In the genomic region with DNA sequence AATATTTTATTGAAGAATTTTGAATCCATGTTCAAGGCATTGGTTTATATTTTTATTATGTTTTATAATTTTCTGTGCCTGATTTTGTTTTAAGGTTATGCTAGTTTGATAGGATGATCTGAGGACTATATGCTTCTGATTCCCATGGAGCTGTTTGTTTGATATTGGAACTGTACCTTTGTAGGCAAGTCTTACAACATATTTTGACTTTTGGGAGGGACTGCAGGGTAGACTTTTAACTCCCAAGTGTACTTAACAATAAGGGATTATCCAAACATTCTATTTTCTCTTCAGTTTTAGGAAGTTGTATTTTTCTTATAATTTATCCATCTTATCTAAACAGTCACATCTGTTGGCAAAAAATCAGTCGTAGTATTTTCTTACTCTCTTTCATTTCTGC, we compare ENCODE assay signal across 1 cellular context.
TF ChIP-seq lines count a peak whose summit lies in the region.

No MANE protein-coding gene starts in this region.

TF ChIP-seq in GM12878, 131 proteins besides CTCF, POLR2A, EP300 and RAD21 (continued from another document):
- TF ChIP-seq, protein P1, sequence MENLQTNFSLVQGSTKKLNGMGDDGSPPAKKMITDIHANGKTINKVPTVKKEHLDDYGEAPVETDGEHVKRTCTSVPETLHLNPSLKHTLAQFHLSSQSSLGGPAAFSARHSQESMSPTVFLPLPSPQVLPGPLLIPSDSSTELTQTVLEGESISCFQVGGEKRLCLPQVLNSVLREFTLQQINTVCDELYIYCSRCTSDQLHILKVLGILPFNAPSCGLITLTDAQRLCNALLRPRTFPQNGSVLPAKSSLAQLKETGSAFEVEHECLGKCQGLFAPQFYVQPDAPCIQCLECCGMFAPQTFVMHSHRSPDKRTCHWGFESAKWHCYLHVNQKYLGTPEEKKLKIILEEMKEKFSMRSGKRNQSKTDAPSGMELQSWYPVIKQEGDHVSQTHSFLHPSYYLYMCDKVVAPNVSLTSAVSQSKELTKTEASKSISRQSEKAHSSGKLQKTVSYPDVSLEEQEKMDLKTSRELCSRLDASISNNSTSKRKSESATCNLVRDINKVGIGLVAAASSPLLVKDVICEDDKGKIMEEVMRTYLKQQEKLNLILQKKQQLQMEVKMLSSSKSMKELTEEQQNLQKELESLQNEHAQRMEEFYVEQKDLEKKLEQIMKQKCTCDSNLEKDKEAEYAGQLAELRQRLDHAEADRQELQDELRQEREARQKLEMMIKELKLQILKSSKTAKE (IDR thresholded peaks at IDR 0.05; ENCODE audit: low read depth, poor library complexity, severe bottlenecking), result no peak
- TF ChIP-seq HCFC1 (IDR thresholded peaks at IDR 0.05; ENCODE audit: low read length), result no peak
- TF ChIP-seq, protein P2, sequence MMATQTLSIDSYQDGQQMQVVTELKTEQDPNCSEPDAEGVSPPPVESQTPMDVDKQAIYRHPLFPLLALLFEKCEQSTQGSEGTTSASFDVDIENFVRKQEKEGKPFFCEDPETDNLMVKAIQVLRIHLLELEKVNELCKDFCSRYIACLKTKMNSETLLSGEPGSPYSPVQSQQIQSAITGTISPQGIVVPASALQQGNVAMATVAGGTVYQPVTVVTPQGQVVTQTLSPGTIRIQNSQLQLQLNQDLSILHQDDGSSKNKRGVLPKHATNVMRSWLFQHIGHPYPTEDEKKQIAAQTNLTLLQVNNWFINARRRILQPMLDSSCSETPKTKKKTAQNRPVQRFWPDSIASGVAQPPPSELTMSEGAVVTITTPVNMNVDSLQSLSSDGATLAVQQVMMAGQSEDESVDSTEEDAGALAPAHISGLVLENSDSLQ (IDR thresholded peaks at IDR 0.05), result no peak
- TF ChIP-seq EED (IDR thresholded peaks at IDR 0.05; ENCODE audit: low read depth), result no peak
- TF ChIP-seq ZNF24 (IDR thresholded peaks at IDR 0.05), result no peak
- TF ChIP-seq, protein P3, sequence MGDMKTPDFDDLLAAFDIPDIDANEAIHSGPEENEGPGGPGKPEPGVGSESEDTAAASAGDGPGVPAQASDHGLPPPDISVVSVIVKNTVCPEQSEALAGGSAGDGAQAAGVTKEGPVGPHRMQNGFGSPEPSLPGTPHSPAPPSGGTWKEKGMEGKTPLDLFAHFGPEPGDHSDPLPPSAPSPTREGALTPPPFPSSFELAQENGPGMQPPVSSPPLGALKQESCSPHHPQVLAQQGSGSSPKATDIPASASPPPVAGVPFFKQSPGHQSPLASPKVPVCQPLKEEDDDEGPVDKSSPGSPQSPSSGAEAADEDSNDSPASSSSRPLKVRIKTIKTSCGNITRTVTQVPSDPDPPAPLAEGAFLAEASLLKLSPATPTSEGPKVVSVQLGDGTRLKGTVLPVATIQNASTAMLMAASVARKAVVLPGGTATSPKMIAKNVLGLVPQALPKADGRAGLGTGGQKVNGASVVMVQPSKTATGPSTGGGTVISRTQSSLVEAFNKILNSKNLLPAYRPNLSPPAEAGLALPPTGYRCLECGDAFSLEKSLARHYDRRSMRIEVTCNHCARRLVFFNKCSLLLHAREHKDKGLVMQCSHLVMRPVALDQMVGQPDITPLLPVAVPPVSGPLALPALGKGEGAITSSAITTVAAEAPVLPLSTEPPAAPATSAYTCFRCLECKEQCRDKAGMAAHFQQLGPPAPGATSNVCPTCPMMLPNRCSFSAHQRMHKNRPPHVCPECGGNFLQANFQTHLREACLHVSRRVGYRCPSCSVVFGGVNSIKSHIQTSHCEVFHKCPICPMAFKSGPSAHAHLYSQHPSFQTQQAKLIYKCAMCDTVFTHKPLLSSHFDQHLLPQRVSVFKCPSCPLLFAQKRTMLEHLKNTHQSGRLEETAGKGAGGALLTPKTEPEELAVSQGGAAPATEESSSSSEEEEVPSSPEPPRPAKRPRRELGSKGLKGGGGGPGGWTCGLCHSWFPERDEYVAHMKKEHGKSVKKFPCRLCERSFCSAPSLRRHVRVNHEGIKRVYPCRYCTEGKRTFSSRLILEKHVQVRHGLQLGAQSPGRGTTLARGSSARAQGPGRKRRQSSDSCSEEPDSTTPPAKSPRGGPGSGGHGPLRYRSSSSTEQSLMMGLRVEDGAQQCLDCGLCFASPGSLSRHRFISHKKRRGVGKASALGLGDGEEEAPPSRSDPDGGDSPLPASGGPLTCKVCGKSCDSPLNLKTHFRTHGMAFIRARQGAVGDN (IDR thresholded peaks at IDR 0.05), result no peak
